Comparison of ENCODE assay signal across 8 cellular contexts in genomic region chr10:30502266-30503058, GRCh38.
DNase-seq lines count a peak whose midpoint lies in the region; ATAC-seq lines count a peak whose summit lies in the region.

No MANE protein-coding gene starts in this region.

- DNase-seq in GM03348 (ENCODE audit: low spot score) = peak; percentile 36
- DNase-seq in UCSD-AML1 (lab: John Stamatoyannopoulos, UW; ENCODE audit: unreplicated experiment) = peak; percentile 77
- peak; percentile 16 for DNase-seq in myocyte (ENCODE audit: low read depth)
- no peak for DNase-seq in pons (ENCODE audit: low spot score)
- DNase-seq in DMS153 (lab: John Stamatoyannopoulos, UW) = no peak
- no peak for DNase-seq in NCI-H345 (lab: John Stamatoyannopoulos, UW)

- ATAC-seq in GM19463 (IDR thresholded peaks at IDR 0.05; ENCODE audit: unreplicated experiment) (peak; percentile 68), HG03457 (IDR thresholded peaks at IDR 0.05; ENCODE audit: unreplicated experiment) (peak; percentile 68)

Comparison
In these comparisons a context has a peak if more than half of its experiments do, and no peak if none do; other contexts are left out.
1. DNase-seq: peak in GM03348 (single experiment), UCSD-AML1 (single experiment) and myocyte (single experiment); none in pons (single experiment), DMS153 (single experiment) and NCI-H345 (single experiment).